28 cellular contexts compared by ENCODE assay signal in the genomic region with DNA sequence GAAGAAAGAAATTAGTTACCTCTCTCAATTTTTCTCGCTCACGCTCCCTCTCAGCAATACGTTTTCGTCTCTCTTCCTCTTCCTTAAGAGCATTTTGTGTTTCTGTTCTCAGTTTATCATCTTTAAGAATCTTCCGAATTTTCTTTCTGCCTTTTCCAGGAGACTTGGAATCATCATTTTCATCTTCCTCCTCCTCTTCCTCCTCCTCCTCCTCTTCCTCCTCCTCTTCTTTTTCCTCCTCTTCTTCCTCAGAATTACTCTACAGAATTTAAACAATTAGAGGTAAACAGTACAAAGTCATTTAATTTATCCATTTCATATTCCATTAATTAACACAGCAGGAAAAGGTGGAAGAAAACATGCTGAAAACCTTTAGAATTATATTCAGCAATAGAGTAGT.
"Had no signal": no experiment of that assay in that cellular context is flagged by ENCODE, and none has a peak within 500 bp of the region (broad histone marks: within the 10 kb centered on the region; RNA-seq: fewer than 3 reads in every experiment).

No MANE protein-coding gene starts in this region.

- H3K9me3 Mint-ChIP-seq: natural killer cell; nephron; stimulated activated effector memory CD8-positive, alpha-beta T cell treated with anti-CD3 and anti-CD28 coated beads, Interleukin-12 subunit alpha, Interleukin-12 subunit beta, amount 100 ng/mL, for 72 hours; stimulated activated naive B cell treated with anti-CD40 and anti-IgM and Interleukin-4, amounts not matched to agents 10 μg/mL and 1 μg/mL and 100 μg/mL, for 72 hours; stimulated activated naive CD8-positive, alpha-beta T cell treated with anti-CD3 and anti-CD28 coated beads, Interleukin-15, Interleukin-2, amounts not matched to agents 100 ng/mL and 50 ng/mL, for 24 hours had no signal

- H3K4me1 ChIP-seq: neural progenitor cell, parathyroid adenoma, psoas muscle, right lobe of liver, sigmoid colon, stomach, thyroid gland, tibial nerve, upper lobe of left lung, vagina had no signal

- H3K27me3 ChIP-seq: neural progenitor cell, ovary, right lobe of liver, sigmoid colon, stomach, thyroid gland, tibial nerve, upper lobe of left lung, vagina had no signal

- H3K27ac Mint-ChIP-seq: neural progenitor cell; progenitor cell of endocrine pancreas; stimulated activated effector memory CD8-positive, alpha-beta T cell treated with anti-CD3 and anti-CD28 coated beads, Interleukin-12 subunit alpha, Interleukin-12 subunit beta, amount 100 ng/mL, for 72 hours; stimulated activated naive B cell treated with anti-CD40 and anti-IgM and Interleukin-4, amounts not matched to agents 10 μg/mL and 1 μg/mL and 100 μg/mL, for 72 hours; stimulated activated naive CD8-positive, alpha-beta T cell treated with anti-CD3 and anti-CD28 coated beads, Interleukin-15, Interleukin-2, amounts not matched to agents 100 ng/mL and 50 ng/mL, for 24 hours had no signal

- H3K4me1 Mint-ChIP-seq: nephron, neural progenitor cell had no signal

- H3K9me3 ChIP-seq: ovary, psoas muscle, right lobe of liver, sigmoid colon, stomach, thoracic aorta, thyroid gland, tibial nerve, upper lobe of left lung, vagina had no signal

- H3K36me3 ChIP-seq: ovary, thoracic aorta, vagina had no signal

- H3K36me3 Mint-ChIP-seq: natural killer cell had no signal

- DNase-seq: natural killer cell; occipital lobe; ovary; posterior cingulate gyrus; psoas muscle; right cardiac atrium; right lobe of liver; sigmoid colon; small intestine; stimulated activated CD4-positive, alpha-beta T cell treated with anti-CD3 and anti-CD28 coated beads, Interleukin-15, amount 100 ng/mL, for 24 hours; stimulated activated CD4-positive, alpha-beta T cell treated with anti-CD3 and anti-CD28 coated beads, Interleukin-2, amount 100 ng/mL, for 24 hours; stimulated activated CD4-positive, alpha-beta T cell treated with anti-CD3 and anti-CD28 coated beads, Interleukin-2, amount 100 ng/mL, for 48 hours; stimulated activated CD4-positive, alpha-beta T cell treated with anti-CD3 and anti-CD28 coated beads, Interleukin-4, amount 100 ng/mL, for 24 hours; stimulated activated naive B cell treated with anti-CD40 and anti-IgM and Interleukin-4, amounts not matched to agents 10 μg/mL and 1 μg/mL and 100 μg/mL, for 72 hours; stimulated activated naive CD4-positive, alpha-beta T cell treated with Interleukin-2 at 50 U/mL for 16 hours; stomach; thyroid gland; trophoblast cell; upper lobe of left lung had no signal

- H3K27ac ChIP-seq: neural progenitor cell, ovary, parathyroid adenoma, psoas muscle, right lobe of liver, sigmoid colon, stomach, thoracic aorta, thyroid gland, tibial nerve, upper lobe of left lung, vagina had no signal

- H3K4me3 Mint-ChIP-seq: natural killer cell; nephron; neural progenitor cell; stimulated activated effector memory CD8-positive, alpha-beta T cell treated with anti-CD3 and anti-CD28 coated beads, Interleukin-12 subunit alpha, Interleukin-12 subunit beta, amount 100 ng/mL, for 72 hours; stimulated activated naive B cell treated with anti-CD40 and anti-IgM and Interleukin-4, amounts not matched to agents 10 μg/mL and 1 μg/mL and 100 μg/mL, for 72 hours; stimulated activated naive CD8-positive, alpha-beta T cell treated with anti-CD3 and anti-CD28 coated beads, Interleukin-15, Interleukin-2, amounts not matched to agents 100 ng/mL and 50 ng/mL, for 24 hours had no signal

- ATAC-seq: natural killer cell; psoas muscle; right cardiac atrium; right lobe of liver; stimulated activated effector memory CD8-positive, alpha-beta T cell treated with anti-CD3 and anti-CD28 coated beads, Interleukin-12 subunit alpha, Interleukin-12 subunit beta, amount 100 ng/mL, for 72 hours; stimulated activated naive B cell treated with anti-CD40 and anti-IgM and Interleukin-4, amounts not matched to agents 10 μg/mL and 1 μg/mL and 100 μg/mL, for 72 hours had no signal

- H3K27me3 Mint-ChIP-seq: progenitor cell of endocrine pancreas; stimulated activated naive B cell treated with anti-CD40 and anti-IgM and Interleukin-4, amounts not matched to agents 10 μg/mL and 1 μg/mL and 100 μg/mL, for 72 hours; stimulated activated naive CD8-positive, alpha-beta T cell treated with anti-CD3 and anti-CD28 coated beads, Interleukin-15, Interleukin-2, amounts not matched to agents 100 ng/mL and 50 ng/mL, for 24 hours had no signal

- H3K4me3 ChIP-seq: neural progenitor cell, ovary, psoas muscle, right lobe of liver, sigmoid colon, stomach, thoracic aorta, thyroid gland, tibial nerve, upper lobe of left lung, vagina had no signal
